1 cellular context compared by ENCODE assay signal in the genomic region with DNA sequence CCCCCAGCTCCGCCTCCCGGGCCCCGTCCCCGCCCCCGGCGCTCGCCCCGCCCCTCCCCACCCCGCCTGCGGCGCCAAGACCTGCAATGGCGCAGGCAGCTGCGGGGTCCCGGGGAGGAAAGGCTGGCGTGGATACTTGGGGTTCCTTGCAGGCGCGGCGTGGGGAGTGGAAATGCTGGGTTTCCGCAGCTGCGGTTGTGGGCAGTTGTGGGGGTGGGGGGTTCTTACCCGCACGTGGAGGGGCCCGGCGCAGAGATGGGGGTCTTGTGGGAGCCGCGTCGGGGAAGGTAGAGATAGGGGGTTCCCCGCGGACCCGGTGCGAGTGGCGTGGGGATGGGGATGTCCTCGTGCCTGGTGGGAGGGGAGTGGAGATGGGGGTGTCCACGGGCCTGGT.
TF ChIP-seq lines count a peak whose summit lies in the region.

No MANE protein-coding gene starts in this region.

TF ChIP-seq in HepG2, 621 proteins besides CTCF, POLR2A, EP300 and RAD21 (continued from another document):
- TF ChIP-seq, protein P1, sequence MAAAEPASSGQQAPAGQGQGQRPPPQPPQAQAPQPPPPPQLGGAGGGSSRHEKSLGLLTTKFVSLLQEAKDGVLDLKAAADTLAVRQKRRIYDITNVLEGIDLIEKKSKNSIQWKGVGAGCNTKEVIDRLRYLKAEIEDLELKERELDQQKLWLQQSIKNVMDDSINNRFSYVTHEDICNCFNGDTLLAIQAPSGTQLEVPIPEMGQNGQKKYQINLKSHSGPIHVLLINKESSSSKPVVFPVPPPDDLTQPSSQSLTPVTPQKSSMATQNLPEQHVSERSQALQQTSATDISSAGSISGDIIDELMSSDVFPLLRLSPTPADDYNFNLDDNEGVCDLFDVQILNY (CRISPR knock-in tag; conservative IDR thresholded peaks at IDR 0.05) = no peak
- TF ChIP-seq SRSF9 (IDR thresholded peaks at IDR 0.05; ENCODE audit: borderline replicate concordance, insufficient read depth, low read depth, low read length, poor library complexity, severe bottlenecking) = no peak
- peak; percentile 80 for TF ChIP-seq SRSF1 (optimal IDR thresholded peaks at IDR 0.05; ENCODE audit: low read depth, low read length)
- TF ChIP-seq POLR2AphosphoS5 (IDR thresholded peaks at IDR 0.05; ENCODE audit: low read depth, low read length) = peak; percentile 53; the same call in 1 of the 2 replicates
- TF ChIP-seq MTA1 (CRISPR knock-in tag; IDR thresholded peaks at IDR 0.05; ENCODE audit: borderline replicate concordance) = 0 out of 2 replicates have a peak, but pooled peaks have one; percentile 10
- TF ChIP-seq, protein P2, sequence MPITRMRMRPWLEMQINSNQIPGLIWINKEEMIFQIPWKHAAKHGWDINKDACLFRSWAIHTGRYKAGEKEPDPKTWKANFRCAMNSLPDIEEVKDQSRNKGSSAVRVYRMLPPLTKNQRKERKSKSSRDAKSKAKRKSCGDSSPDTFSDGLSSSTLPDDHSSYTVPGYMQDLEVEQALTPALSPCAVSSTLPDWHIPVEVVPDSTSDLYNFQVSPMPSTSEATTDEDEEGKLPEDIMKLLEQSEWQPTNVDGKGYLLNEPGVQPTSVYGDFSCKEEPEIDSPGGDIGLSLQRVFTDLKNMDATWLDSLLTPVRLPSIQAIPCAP (CRISPR knock-in tag; IDR thresholded peaks at IDR 0.05; ENCODE audit: low read depth) = no peak
- TF ChIP-seq ZNF275 (CRISPR knock-in tag; IDR thresholded peaks at IDR 0.05; ENCODE audit: borderline replicate concordance) = no peak
- no peak for TF ChIP-seq DRAP1 (CRISPR knock-in tag; IDR thresholded peaks at IDR 0.05)
- no peak for TF ChIP-seq ZEB1 (IDR thresholded peaks at IDR 0.05; ENCODE audit: insufficient replicate concordance, low read depth)
- no peak for TF ChIP-seq ZNF17 (CRISPR knock-in tag; IDR thresholded peaks at IDR 0.05)
- peak; percentile 6 for TF ChIP-seq HNRNPK (IDR thresholded peaks at IDR 0.05; ENCODE audit: low read depth, low read length, poor library complexity, severe bottlenecking)
- TF ChIP-seq, protein P3, sequence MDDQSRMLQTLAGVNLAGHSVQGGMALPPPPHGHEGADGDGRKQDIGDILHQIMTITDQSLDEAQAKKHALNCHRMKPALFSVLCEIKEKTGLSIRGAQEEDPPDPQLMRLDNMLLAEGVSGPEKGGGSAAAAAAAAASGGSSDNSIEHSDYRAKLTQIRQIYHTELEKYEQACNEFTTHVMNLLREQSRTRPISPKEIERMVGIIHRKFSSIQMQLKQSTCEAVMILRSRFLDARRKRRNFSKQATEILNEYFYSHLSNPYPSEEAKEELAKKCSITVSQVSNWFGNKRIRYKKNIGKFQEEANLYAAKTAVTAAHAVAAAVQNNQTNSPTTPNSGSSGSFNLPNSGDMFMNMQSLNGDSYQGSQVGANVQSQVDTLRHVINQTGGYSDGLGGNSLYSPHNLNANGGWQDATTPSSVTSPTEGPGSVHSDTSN (CRISPR knock-in tag; IDR thresholded peaks at IDR 0.05; ENCODE audit: borderline replicate concordance) = no peak
- no peak for TF ChIP-seq RFXANK (CRISPR knock-in tag; IDR thresholded peaks at IDR 0.05)
- TF ChIP-seq ZBTB1 (CRISPR knock-in tag; IDR thresholded peaks at IDR 0.05; ENCODE audit: borderline replicate concordance) = no peak
- no peak for TF ChIP-seq FOSL2 (CRISPR knock-in tag; IDR thresholded peaks at IDR 0.05)
- TF ChIP-seq SIX1 (CRISPR knock-in tag; IDR thresholded peaks at IDR 0.05; ENCODE audit: borderline replicate concordance) = no peak
- TF ChIP-seq, protein P4, sequence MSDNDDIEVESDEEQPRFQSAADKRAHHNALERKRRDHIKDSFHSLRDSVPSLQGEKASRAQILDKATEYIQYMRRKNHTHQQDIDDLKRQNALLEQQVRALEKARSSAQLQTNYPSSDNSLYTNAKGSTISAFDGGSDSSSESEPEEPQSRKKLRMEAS (IDR thresholded peaks at IDR 0.05) = no peak
- no peak for TF ChIP-seq ZNF30 (CRISPR knock-in tag; IDR thresholded peaks at IDR 0.05)
- no peak for TF ChIP-seq ZNF333 (CRISPR knock-in tag; IDR thresholded peaks at IDR 0.05; ENCODE audit: borderline replicate concordance)
